ENCODE assay signal across 19 cellular contexts in the genomic region with DNA sequence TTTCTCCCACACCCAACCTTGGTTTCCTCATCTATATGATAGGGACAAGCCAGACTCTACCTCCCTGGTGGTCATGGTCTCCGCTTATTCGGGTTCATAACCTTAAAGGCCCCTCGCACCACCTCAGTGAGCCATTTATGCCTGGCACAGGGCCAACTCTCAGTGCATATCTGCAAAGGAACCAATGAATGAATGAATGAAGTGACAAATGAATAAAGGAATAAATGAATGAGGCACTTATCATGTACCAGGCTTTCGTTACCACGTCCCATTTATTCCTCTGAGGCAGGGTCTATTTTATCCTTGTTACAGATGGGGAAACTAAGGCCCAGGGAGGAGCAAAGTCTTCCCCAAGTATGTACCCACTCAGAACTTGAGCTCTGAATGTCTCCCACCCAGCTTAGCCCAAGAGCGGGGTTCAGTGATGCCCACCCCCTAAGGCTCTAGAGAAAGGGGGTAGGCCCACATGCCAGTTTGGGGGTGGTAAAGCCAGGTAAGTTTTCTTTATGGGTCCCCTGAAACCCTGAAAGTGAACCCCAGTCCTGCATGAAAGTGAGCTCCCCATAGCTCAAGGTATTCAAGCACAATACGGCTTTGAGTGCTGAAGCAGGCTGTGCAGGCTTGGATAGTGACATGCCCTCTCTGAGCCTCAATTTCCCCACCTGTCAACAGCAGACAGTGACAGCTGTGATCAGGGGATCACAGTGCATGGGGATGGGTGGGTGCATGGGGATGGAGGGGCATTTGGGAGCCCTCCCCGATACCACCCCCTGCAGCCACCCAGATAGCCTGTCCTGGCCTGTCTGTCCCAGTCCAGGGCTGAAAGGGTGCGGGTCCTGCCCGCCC. TPM values are rescaled to one million over a fixed set of nuclear protein-coding genes. Genes with fewer than 3 reads are reported as not detected.
DNase-seq lines count a peak whose midpoint lies in the region; ATAC-seq and TF ChIP-seq lines count a peak whose summit lies in the region.
"Had no signal": no experiment of that assay in that cellular context is flagged by ENCODE, and none has a peak within 500 bp of the region (broad histone marks: within the 10 kb centered on the region; RNA-seq: fewer than 3 reads in every experiment).

No MANE protein-coding gene starts in this region.

- peak overlapping the region; percentile 95 to 97 for H3K4me3 Mint-ChIP-seq in stimulated activated naive CD8-positive, alpha-beta T cell treated with anti-CD3 and anti-CD28 coated beads, Interleukin-15, amount 100 ng/mL, for 72 hours

- no peak for TF ChIP-seq CTCF in colonic mucosa (IDR thresholded peaks at IDR 0.05)

- H3K27me3 ChIP-seq in NT2/D1 (ENCODE audit: insufficient read depth, insufficient read length) (peaks cover 35% of the 10 kb centered on the region), colonic mucosa (peaks cover 35% of the 10 kb centered on the region)
- H3K27me3 ChIP-seq in effector memory CD4-positive, alpha-beta T cell (replicated peaks; ENCODE audit: control insufficient read depth, insufficient read depth, low read length, poor library complexity, severe bottlenecking), result no peaks in the 10 kb centered on the region

- H3K4me3 ChIP-seq in NT2/D1 (ENCODE audit: insufficient read length, low read depth), result no peak overlapping the region
- H3K4me3 ChIP-seq in effector memory CD4-positive, alpha-beta T cell (ENCODE audit: insufficient read depth, low read depth, low read length, poor library complexity, severe bottlenecking), result peak overlapping the region; percentile 56
- no peak overlapping the region for H3K4me3 ChIP-seq in colonic mucosa
- H3K4me3 ChIP-seq: MG63 had no signal

- peaks cover 49% of the 10 kb centered on the region for H3K4me1 Mint-ChIP-seq in stimulated activated naive CD8-positive, alpha-beta T cell treated with anti-CD3 and anti-CD28 coated beads, Interleukin-15, amount 100 ng/mL, for 72 hours

- H3K27me3 Mint-ChIP-seq in stimulated activated naive CD8-positive, alpha-beta T cell treated with anti-CD3 and anti-CD28 coated beads, Interleukin-15, amount 100 ng/mL, for 72 hours, result no peaks in the 10 kb centered on the region

- H3K27ac ChIP-seq in effector memory CD4-positive, alpha-beta T cell (ENCODE audit: insufficient read depth, low read length, poor library complexity, severe bottlenecking), result no peak overlapping the region
- no peak overlapping the region for H3K27ac ChIP-seq in colonic mucosa
- H3K27ac ChIP-seq: heart right ventricle, neutrophil had no signal

- H3K4me1 ChIP-seq in NT2/D1 (ENCODE audit: insufficient read depth, insufficient read length) (peaks cover 19% of the 10 kb centered on the region), colonic mucosa (peaks cover 5% of the 10 kb centered on the region)
- peaks cover 22% of the 10 kb centered on the region for H3K4me1 ChIP-seq in effector memory CD4-positive, alpha-beta T cell (ENCODE audit: control insufficient read depth, insufficient read depth, low read length, poor library complexity, severe bottlenecking)

- no peaks in the 10 kb centered on the region for H3K9me3 Mint-ChIP-seq in stimulated activated naive CD8-positive, alpha-beta T cell treated with anti-CD3 and anti-CD28 coated beads, Interleukin-15, amount 100 ng/mL, for 72 hours

- H3K27ac Mint-ChIP-seq in stimulated activated naive CD8-positive, alpha-beta T cell treated with anti-CD3 and anti-CD28 coated beads, Interleukin-15, amount 100 ng/mL, for 72 hours, result peak overlapping the region in 1 of 2 donors; percentile 65

- H3K9ac ChIP-seq in NT2/D1 (ENCODE audit: insufficient read length, low read depth) (peak overlapping the region; percentile 51), colonic mucosa (ENCODE audit: low read depth in 2 of 2, low read length in 2 of 2) (no peak overlapping the region)

- no peaks in the 10 kb centered on the region for H3K9me3 ChIP-seq in NT2/D1 (ENCODE audit: insufficient read depth, low read length)
- H3K9me3 ChIP-seq in effector memory CD4-positive, alpha-beta T cell (ENCODE audit: control insufficient read depth, low read length), result no peaks in the 10 kb centered on the region
- H3K9me3 ChIP-seq in colonic mucosa, result no peaks in the 10 kb centered on the region
- H3K9me3 ChIP-seq: heart right ventricle, MG63, neutrophil had no signal

- H3K36me3 ChIP-seq in NT2/D1 (ENCODE audit: insufficient read depth, insufficient read length, low read length), result no peaks in the 10 kb centered on the region
- H3K36me3 ChIP-seq in effector memory CD4-positive, alpha-beta T cell (ENCODE audit: control insufficient read depth, insufficient read depth, low read length), result no peaks in the 10 kb centered on the region
- no peaks in the 10 kb centered on the region for H3K36me3 ChIP-seq in colonic mucosa
- H3K36me3 ChIP-seq: heart right ventricle, MG63, neutrophil had no signal

- DNase-seq in Right ventricle myocardium inferior (ENCODE audit: missing footprints), result peak; percentile 9
- no peak for DNase-seq in cardiac septum (ENCODE audit: low spot score)
- DNase-seq in NT2/D1 (ENCODE audit: low read depth, low spot score), result no peak
- DNase-seq in effector memory CD4-positive, alpha-beta T cell, result no peak
- DNase-seq in stimulated activated naive CD8-positive, alpha-beta T cell treated with anti-CD3 and anti-CD28 coated beads, Interleukin-15, amount 100 ng/mL, for 72 hours, result no peak
- DNase-seq in NCI-H1417 (lab: John Stamatoyannopoulos, UW), result no peak
- no peak for DNase-seq in colonic mucosa
- DNase-seq: effector CD4-positive, alpha-beta T cell; heart right ventricle; kidney; mesendoderm; MG63; NCI-H187 treated with DMSO at 0.1 percent for 48 hours; SHP77 treated with DMSO at 0.1 percent for 48 hours; stimulated activated CD4-positive, alpha-beta T cell treated with anti-CD3 and anti-CD28 coated beads, Interleukin-4, amount 100 ng/mL, for 24 hours had no signal

- intact Hi-C loops in Right ventricle myocardium inferior (cut with DNase I), result no loop called here
- intact Hi-C loops in cardiac septum (cut with DNase I), result no loop called here
- intact Hi-C loops in colonic mucosa (cut with DNase I), result no loop called here

- ATAC-seq in Right ventricle myocardium inferior (no peak), HG02798 (IDR thresholded peaks at IDR 0.05; ENCODE audit: poor library complexity, unreplicated experiment) (no peak)
- no peak for ATAC-seq in stimulated activated naive CD8-positive, alpha-beta T cell treated with anti-CD3 and anti-CD28 coated beads, Interleukin-15, amount 100 ng/mL, for 72 hours
- ATAC-seq: HCT116, heart right ventricle had no signal

RNA-seq across cellular contexts. Expression of gene SLC5A5, which starts 0.5 kb away (rescaled TPM):
- total RNA-seq in Right ventricle myocardium inferior, result not detected
- not detected for total RNA-seq in cardiac septum
- total RNA-seq in colonic mucosa, result not detected

RNA-seq across cellular contexts. Expression of gene RPL18A, which starts 11.5 kb away (rescaled TPM):
- total RNA-seq in Right ventricle myocardium inferior (860 TPM), cardiac septum (669 TPM), colonic mucosa (1,000 to 10,000 TPM; 1,592 to 1,923 TPM)

RNA-seq across cellular contexts. Expression of gene JAK3, which starts 23.5 kb away (rescaled TPM):
- total RNA-seq in Right ventricle myocardium inferior (1.9 TPM), cardiac septum (6.2 TPM), colonic mucosa (1 to 10 TPM; 3.1 to 4.0 TPM)

RNA-seq across cellular contexts. Expression of gene INSL3, which starts 49.9 kb away (rescaled TPM):
- total RNA-seq in Right ventricle myocardium inferior (not detected), cardiac septum (not detected), colonic mucosa (not detected)
- total RNA-seq: heart right ventricle, kidney, NCI-H460 had no signal
